In the genomic region with DNA sequence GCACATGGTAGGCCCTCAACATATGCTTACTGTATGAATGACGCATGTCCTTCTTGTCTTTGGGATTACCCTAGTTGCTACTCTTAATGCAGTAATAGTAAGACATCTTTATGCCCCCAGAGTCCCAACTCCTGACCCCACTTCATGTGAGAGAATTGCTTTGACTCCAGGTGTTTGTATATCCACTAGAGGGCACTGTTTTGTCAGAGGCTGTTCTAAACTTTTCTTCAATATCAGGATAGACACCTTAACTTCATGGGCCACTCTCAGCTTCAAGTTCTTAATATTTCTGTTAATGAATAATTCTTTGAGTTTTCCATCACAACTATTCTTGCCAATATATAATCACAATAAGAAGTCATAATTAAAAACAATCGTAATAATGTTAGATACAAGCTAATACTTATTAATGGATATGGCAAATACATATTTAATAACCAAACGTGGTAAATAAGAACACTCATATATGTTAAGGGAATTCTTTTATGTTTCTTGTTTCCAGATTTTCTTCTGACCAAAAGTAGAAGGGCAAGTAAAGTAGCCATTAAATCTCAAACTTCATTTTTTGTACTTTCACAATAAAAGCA, we compare ENCODE assay signal across 8 cellular contexts.
A peak's percentile ranks its signal among the peaks of the same experiment; 100 is the strongest.
DNase-seq lines count a peak whose midpoint lies in the region; ATAC-seq, FAIRE-seq and TF ChIP-seq lines count a peak whose summit lies in the region.

No MANE protein-coding gene starts in this region.

- peaks cover 9% of the 10 kb centered on the region for H3K9me3 ChIP-seq in adipocyte (ENCODE audit: control insufficient read depth, low read length)

- peak; percentile 27 for FAIRE-seq in islet of Langerhans (lab: Jason Lieb, UNC)

- no peak overlapping the region for H3K9ac ChIP-seq in adipocyte (ENCODE audit: low read length)

- ATAC-seq in natural killer cell treated with Interleukin-12 subunit alpha and Interleukin-12 subunit beta and Interleukin-15 and Interleukin-18, amount 100 ng/mL, for 72 hours: no peak

- H3K4me3 Mint-ChIP-seq in natural killer cell treated with Interleukin-12 subunit alpha and Interleukin-12 subunit beta and Interleukin-15 and Interleukin-18, amount 100 ng/mL, for 72 hours: no peak overlapping the region

- DNase-seq in GM06990 (ENCODE audit: extremely low read depth, insufficient read length) (no peak), HCEC 1CT (peak; percentile 4), NCI-H2029 treated with DMSO at 0.1 percent for 48 hours (lab: John Stamatoyannopoulos, UW) (peak; percentile 60), adipocyte (ENCODE audit: low read depth) (peak; percentile 0), occipital lobe (lab: John Stamatoyannopoulos, UW) (no peak), middle frontal gyrus (ENCODE audit: extremely low spot score, low spot score) (no peak)
- no peak for DNase-seq in natural killer cell treated with Interleukin-12 subunit alpha and Interleukin-12 subunit beta and Interleukin-15 and Interleukin-18, amount 100 ng/mL, for 72 hours (ENCODE audit: low spot score)

- no peak overlapping the region for H3K4me3 ChIP-seq in GM06990 (replicated peaks; ENCODE audit: low read depth, low read length)
- H3K4me3 ChIP-seq in adipocyte (ENCODE audit: low read length): no peak overlapping the region

- H3K4me1 Mint-ChIP-seq in natural killer cell treated with Interleukin-12 subunit alpha and Interleukin-12 subunit beta and Interleukin-15 and Interleukin-18, amount 100 ng/mL, for 72 hours (ENCODE audit: low read depth in 2 of 2): no peaks in the 10 kb centered on the region

- H3K27me3 ChIP-seq in GM06990 (replicated peaks; ENCODE audit: control insufficient read depth, insufficient read depth, low read length) (no peaks in the 10 kb centered on the region), adipocyte (replicated peaks; ENCODE audit: control insufficient read depth, insufficient read depth, low read length) (no peaks in the 10 kb centered on the region)

- peaks cover 8% of the 10 kb centered on the region for H3K36me3 Mint-ChIP-seq in natural killer cell treated with Interleukin-12 subunit alpha and Interleukin-12 subunit beta and Interleukin-15 and Interleukin-18, amount 100 ng/mL, for 72 hours

- TF ChIP-seq CTCF in GM06990 (IDR thresholded peaks at IDR 0.05; ENCODE audit: insufficient read depth, low read length, poor library complexity, severe bottlenecking): peak; percentile 80

- no peak overlapping the region for H3K27ac Mint-ChIP-seq in natural killer cell treated with Interleukin-12 subunit alpha and Interleukin-12 subunit beta and Interleukin-15 and Interleukin-18, amount 100 ng/mL, for 72 hours

- no peaks in the 10 kb centered on the region for H3K4me1 ChIP-seq in adipocyte (ENCODE audit: control insufficient read depth, insufficient read depth, low read length)

- H3K36me3 ChIP-seq in GM06990 (ENCODE audit: control insufficient read depth, insufficient read depth, low read length) (no peaks in the 10 kb centered on the region), adipocyte (ENCODE audit: control insufficient read depth, insufficient read depth, low read length, severe bottlenecking) (no peaks in the 10 kb centered on the region)

- peaks cover 11% of the 10 kb centered on the region for H3K9me3 Mint-ChIP-seq in natural killer cell treated with Interleukin-12 subunit alpha and Interleukin-12 subunit beta and Interleukin-15 and Interleukin-18, amount 100 ng/mL, for 72 hours

- H3K27me3 Mint-ChIP-seq in natural killer cell treated with Interleukin-12 subunit alpha and Interleukin-12 subunit beta and Interleukin-15 and Interleukin-18, amount 100 ng/mL, for 72 hours: no peaks in the 10 kb centered on the region

Comparison
In these comparisons a context has a peak if more than half of its experiments do, and no peak if none do; other contexts are left out.
1. DNase-seq: peak in HCEC 1CT (single experiment), NCI-H2029 treated with DMSO at 0.1 percent for 48 hours (single experiment) and adipocyte (single experiment); none in GM06990 (single experiment), occipital lobe (single experiment), middle frontal gyrus (single experiment) and natural killer cell treated with Interleukin-12 subunit alpha and Interleukin-12 subunit beta and Interleukin-15 and Interleukin-18, amount 100 ng/mL, for 72 hours (single experiment).